In genomic region chr13:88248393-88248792, GRCh38 we compare ENCODE assay signal across 20 cellular contexts.
DNase-seq lines count a peak whose midpoint lies in the region; ATAC-seq, FAIRE-seq and TF ChIP-seq lines count a peak whose summit lies in the region.
"Had no signal": no experiment of that assay in that cellular context is flagged by ENCODE, and none has a peak within 500 bp of the region (broad histone marks: within the 10 kb centered on the region; RNA-seq: fewer than 3 reads in every experiment).

No MANE protein-coding gene starts in this region.

- 0 out of 2 replicates have a peak, but pooled peaks cover 2% of the 10 kb centered on the region for H3K4me1 ChIP-seq in Karpas-422 (ENCODE audit: low read length)
- no peaks in the 10 kb centered on the region for H3K4me1 ChIP-seq in mesenchymal stem cell (ENCODE audit: control insufficient read depth, insufficient read depth, low read depth, low read length)
- H3K4me1 ChIP-seq in esophagus squamous epithelium, result no peaks in the 10 kb centered on the region
- H3K4me1 ChIP-seq: BLaER1 had no signal

- H3K27ac ChIP-seq in Karpas-422 (ENCODE audit: low read length), result no peak overlapping the region
- no peak overlapping the region for H3K27ac ChIP-seq in mesenchymal stem cell (ENCODE audit: low read length, poor library complexity, severe bottlenecking)
- no peak overlapping the region for H3K27ac ChIP-seq in esophagus squamous epithelium
- H3K27ac ChIP-seq: BLaER1 had no signal

- H3K14ac ChIP-seq in mesenchymal stem cell (ENCODE audit: low read length in 2 of 2), result no peak overlapping the region

- no peak for DNase-seq in H54 (ENCODE audit: insufficient read length, low spot score)
- no peak for DNase-seq in Karpas-422
- DNase-seq in WTC11 (ENCODE audit: low spot score), result peak; percentile 18
- DNase-seq in mesenchymal stem cell, result no peak
- DNase-seq in esophagus squamous epithelium (lab: John Stamatoyannopoulos, UW), result no peak
- DNase-seq in effector CD4-positive, alpha-beta T cell, result no peak
- DNase-seq in NCI-H2171 (lab: John Stamatoyannopoulos, UW), result no peak
- no peak for DNase-seq in midbrain (lab: John Stamatoyannopoulos, UW)
- DNase-seq: CD4-positive, alpha-beta T cell; COR-L47; DMS79; HCEC 1CT; Kasumi-1; NCI-H1417 treated with DMSO at 0.1 percent for 48 hours; NCI-H2029; NCI-H2171 treated with DMSO at 0.1 percent for 48 hours; NCI-H446 treated with DMSO at 0.1 percent for 48 hours; PC-3; Right ventricle myocardium superior had no signal

- H3K9me3 ChIP-seq in Karpas-422 (ENCODE audit: low read length), result no peaks in the 10 kb centered on the region
- no peaks in the 10 kb centered on the region for H3K9me3 ChIP-seq in mesenchymal stem cell (ENCODE audit: control insufficient read depth, low read length)
- no peaks in the 10 kb centered on the region for H3K9me3 ChIP-seq in esophagus squamous epithelium
- H3K9me3 ChIP-seq: BLaER1 had no signal

- H3K4me3 Mint-ChIP-seq in WTC11, result no peak overlapping the region
- H3K4me3 Mint-ChIP-seq: CD4-positive, alpha-beta T cell had no signal

- H4K91ac ChIP-seq in mesenchymal stem cell (ENCODE audit: low read length), result no peak overlapping the region

- H3K4me3 ChIP-seq in Karpas-422 (ENCODE audit: low read length), result no peak overlapping the region
- no peak overlapping the region for H3K4me3 ChIP-seq in mesenchymal stem cell (ENCODE audit: insufficient read depth in 1 of 2, low read depth in 1 of 2, low read length in 2 of 2)
- no peak overlapping the region for H3K4me3 ChIP-seq in esophagus squamous epithelium
- H3K4me3 ChIP-seq: BLaER1 had no signal

- no peak overlapping the region for H2BK12ac ChIP-seq in mesenchymal stem cell (ENCODE audit: low read length in 2 of 2)

- no peaks in the 10 kb centered on the region for H3K79me1 ChIP-seq in mesenchymal stem cell (replicated peaks; ENCODE audit: low read length, poor library complexity, severe bottlenecking)

- H3K79me2 ChIP-seq in Karpas-422 (ENCODE audit: low read length), result no peaks in the 10 kb centered on the region

- no peak overlapping the region for H3K27ac Mint-ChIP-seq in WTC11
- H3K27ac Mint-ChIP-seq: CD4-positive, alpha-beta T cell had no signal

- intact Hi-C loops in esophagus squamous epithelium (cut with DNase I), result no loop called here

- H3K4ac ChIP-seq in mesenchymal stem cell (ENCODE audit: low read depth in 1 of 2, low read length in 2 of 2), result no peak overlapping the region

- H3K9me3 Mint-ChIP-seq in WTC11, result no peaks in the 10 kb centered on the region
- H3K9me3 Mint-ChIP-seq: CD4-positive, alpha-beta T cell had no signal

- CTCF ChIA-PET in WTC11 (lab: Charles Lee), result no interaction called here

- no peak overlapping the region for H3K4me2 ChIP-seq in Karpas-422 (ENCODE audit: low read depth, low read length, poor library complexity, severe bottlenecking)
- H3K4me2 ChIP-seq in mesenchymal stem cell (ENCODE audit: low read length, poor library complexity, severe bottlenecking), result no peak overlapping the region
- H3K4me2 ChIP-seq: BLaER1 had no signal

- TF ChIP-seq CTCF in WTC11 (IDR thresholded peaks at IDR 0.05) (no peak), esophagus squamous epithelium (IDR thresholded peaks at IDR 0.05) (no peak)

- no peak overlapping the region for H2BK120ac ChIP-seq in mesenchymal stem cell (ENCODE audit: low read depth, low read length)

- no peak overlapping the region for H4K8ac ChIP-seq in mesenchymal stem cell (ENCODE audit: low read length)

- peaks cover 18% of the 10 kb centered on the region for H3K4me1 Mint-ChIP-seq in WTC11

- H3K27me3 ChIP-seq in Karpas-422 (ENCODE audit: low read length) (no peaks in the 10 kb centered on the region), mesenchymal stem cell (ENCODE audit: control insufficient read depth in 1 of 2, insufficient read depth in 1 of 2, low read length in 2 of 2) (no peaks in the 10 kb centered on the region), esophagus squamous epithelium (no peaks in the 10 kb centered on the region)
- H3K27me3 ChIP-seq: BLaER1 had no signal

- H3K23ac ChIP-seq in mesenchymal stem cell (ENCODE audit: low read length in 2 of 2), result no peak overlapping the region

- peak overlapping the region; percentile 82 for H2AFZ ChIP-seq in Karpas-422 (ENCODE audit: low read length)
- H2AFZ ChIP-seq in mesenchymal stem cell (ENCODE audit: low read depth, low read length), result peak overlapping the region; percentile 42

- TF ChIP-seq POLR2A in H54 (IDR thresholded peaks at IDR 0.05; ENCODE audit: low read depth, low read length) (no peak), esophagus squamous epithelium (IDR thresholded peaks at IDR 0.05) (no peak)

- POLR2A ChIA-PET in WTC11 (lab: Charles Lee), result no interaction called here

- ATAC-seq in WTC11, result peak; percentile 83
- ATAC-seq: PC-3 had no signal

- H3K9me2 ChIP-seq in Karpas-422 (replicated peaks; ENCODE audit: insufficient read depth, low read length), result no peaks in the 10 kb centered on the region

- H3K36me3 Mint-ChIP-seq in WTC11, result no peaks in the 10 kb centered on the region

- H3K27me3 Mint-ChIP-seq in WTC11 (ENCODE audit: low read depth), result no peaks in the 10 kb centered on the region
- H3K27me3 Mint-ChIP-seq: CD4-positive, alpha-beta T cell had no signal

- WGBS in mesenchymal stem cell, result 100% methylated on average over 3 of the region's 4 CpGs
- WGBS in esophagus squamous epithelium, 2 donors, result 65 to 66% methylated on average over 4 of the region's 4 CpGs

- no peaks in the 10 kb centered on the region for H3K36me3 ChIP-seq in Karpas-422 (ENCODE audit: insufficient read depth, low read length)
- no peaks in the 10 kb centered on the region for H3K36me3 ChIP-seq in mesenchymal stem cell (ENCODE audit: control insufficient read depth in 1 of 2, insufficient read depth in 2 of 2, low read depth in 1 of 2, low read length in 2 of 2)
- H3K36me3 ChIP-seq in esophagus squamous epithelium, result no peaks in the 10 kb centered on the region
- H3K36me3 ChIP-seq: BLaER1 had no signal

- H3K9ac ChIP-seq in Karpas-422 (ENCODE audit: low read length), result no peak overlapping the region
- no peak overlapping the region for H3K9ac ChIP-seq in mesenchymal stem cell (ENCODE audit: low read length)
- H3K9ac ChIP-seq: BLaER1 had no signal

- peak; percentile 20 for FAIRE-seq in H54 (lab: Jason Lieb, UNC)

- H2AK5ac ChIP-seq in mesenchymal stem cell (ENCODE audit: low read length, severe bottlenecking), result no peak overlapping the region

- no peak overlapping the region for H2BK15ac ChIP-seq in mesenchymal stem cell (ENCODE audit: low read depth, poor library complexity, severe bottlenecking)

- no peak overlapping the region for H3K18ac ChIP-seq in mesenchymal stem cell (ENCODE audit: low read depth in 1 of 2, low read length in 2 of 2)

- no peaks in the 10 kb centered on the region for H4K20me1 ChIP-seq in Karpas-422 (ENCODE audit: insufficient read depth, low read depth, low read length)
- H4K20me1 ChIP-seq: BLaER1 had no signal

- H2BK5ac ChIP-seq in mesenchymal stem cell (ENCODE audit: low read depth, low read length, poor library complexity, severe bottlenecking), result no peak overlapping the region

TF ChIP-seq in WTC11, 78 proteins besides CTCF, POLR2A, EP300 and RAD21:
- TF ChIP-seq JAZF1 (CRISPR knock-in tag; IDR thresholded peaks at IDR 0.05), result no peak
- TF ChIP-seq STAT6 (CRISPR knock-in tag; conservative IDR thresholded peaks at IDR 0.05; ENCODE audit: low read depth), result no peak
- TF ChIP-seq IRF2 (CRISPR knock-in tag; IDR thresholded peaks at IDR 0.05; ENCODE audit: borderline replicate concordance, low read depth), result no peak
- peak; percentile 88 for TF ChIP-seq ZNF423 (CRISPR knock-in tag; IDR thresholded peaks at IDR 0.05)
